Comparison of ENCODE assay signal across 1 cellular context in the genomic region with DNA sequence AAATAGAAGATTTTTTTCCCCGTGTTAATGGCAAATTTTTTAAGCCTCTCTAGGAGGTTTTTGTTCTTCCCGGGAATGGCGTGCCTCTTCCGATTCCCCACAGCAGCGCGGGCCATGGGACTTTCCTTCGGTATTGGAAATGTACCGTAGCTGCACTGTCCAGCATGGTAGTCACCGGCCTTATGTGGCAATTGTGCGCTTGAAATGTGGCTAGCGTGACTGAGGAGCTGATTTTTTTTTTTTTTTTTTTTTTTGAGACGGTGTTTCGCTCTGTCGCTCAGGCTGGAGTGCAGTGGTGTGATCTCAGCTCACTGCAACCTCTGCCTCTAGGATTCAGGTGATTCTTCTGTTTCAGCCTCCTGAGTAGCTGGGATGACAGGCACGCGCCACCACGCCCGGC.
TF ChIP-seq lines count a peak whose summit lies in the region.

No MANE protein-coding gene starts in this region.

TF ChIP-seq in GM23338, 12 proteins besides CTCF, POLR2A, EP300 and RAD21:
- TF ChIP-seq, protein P1, sequence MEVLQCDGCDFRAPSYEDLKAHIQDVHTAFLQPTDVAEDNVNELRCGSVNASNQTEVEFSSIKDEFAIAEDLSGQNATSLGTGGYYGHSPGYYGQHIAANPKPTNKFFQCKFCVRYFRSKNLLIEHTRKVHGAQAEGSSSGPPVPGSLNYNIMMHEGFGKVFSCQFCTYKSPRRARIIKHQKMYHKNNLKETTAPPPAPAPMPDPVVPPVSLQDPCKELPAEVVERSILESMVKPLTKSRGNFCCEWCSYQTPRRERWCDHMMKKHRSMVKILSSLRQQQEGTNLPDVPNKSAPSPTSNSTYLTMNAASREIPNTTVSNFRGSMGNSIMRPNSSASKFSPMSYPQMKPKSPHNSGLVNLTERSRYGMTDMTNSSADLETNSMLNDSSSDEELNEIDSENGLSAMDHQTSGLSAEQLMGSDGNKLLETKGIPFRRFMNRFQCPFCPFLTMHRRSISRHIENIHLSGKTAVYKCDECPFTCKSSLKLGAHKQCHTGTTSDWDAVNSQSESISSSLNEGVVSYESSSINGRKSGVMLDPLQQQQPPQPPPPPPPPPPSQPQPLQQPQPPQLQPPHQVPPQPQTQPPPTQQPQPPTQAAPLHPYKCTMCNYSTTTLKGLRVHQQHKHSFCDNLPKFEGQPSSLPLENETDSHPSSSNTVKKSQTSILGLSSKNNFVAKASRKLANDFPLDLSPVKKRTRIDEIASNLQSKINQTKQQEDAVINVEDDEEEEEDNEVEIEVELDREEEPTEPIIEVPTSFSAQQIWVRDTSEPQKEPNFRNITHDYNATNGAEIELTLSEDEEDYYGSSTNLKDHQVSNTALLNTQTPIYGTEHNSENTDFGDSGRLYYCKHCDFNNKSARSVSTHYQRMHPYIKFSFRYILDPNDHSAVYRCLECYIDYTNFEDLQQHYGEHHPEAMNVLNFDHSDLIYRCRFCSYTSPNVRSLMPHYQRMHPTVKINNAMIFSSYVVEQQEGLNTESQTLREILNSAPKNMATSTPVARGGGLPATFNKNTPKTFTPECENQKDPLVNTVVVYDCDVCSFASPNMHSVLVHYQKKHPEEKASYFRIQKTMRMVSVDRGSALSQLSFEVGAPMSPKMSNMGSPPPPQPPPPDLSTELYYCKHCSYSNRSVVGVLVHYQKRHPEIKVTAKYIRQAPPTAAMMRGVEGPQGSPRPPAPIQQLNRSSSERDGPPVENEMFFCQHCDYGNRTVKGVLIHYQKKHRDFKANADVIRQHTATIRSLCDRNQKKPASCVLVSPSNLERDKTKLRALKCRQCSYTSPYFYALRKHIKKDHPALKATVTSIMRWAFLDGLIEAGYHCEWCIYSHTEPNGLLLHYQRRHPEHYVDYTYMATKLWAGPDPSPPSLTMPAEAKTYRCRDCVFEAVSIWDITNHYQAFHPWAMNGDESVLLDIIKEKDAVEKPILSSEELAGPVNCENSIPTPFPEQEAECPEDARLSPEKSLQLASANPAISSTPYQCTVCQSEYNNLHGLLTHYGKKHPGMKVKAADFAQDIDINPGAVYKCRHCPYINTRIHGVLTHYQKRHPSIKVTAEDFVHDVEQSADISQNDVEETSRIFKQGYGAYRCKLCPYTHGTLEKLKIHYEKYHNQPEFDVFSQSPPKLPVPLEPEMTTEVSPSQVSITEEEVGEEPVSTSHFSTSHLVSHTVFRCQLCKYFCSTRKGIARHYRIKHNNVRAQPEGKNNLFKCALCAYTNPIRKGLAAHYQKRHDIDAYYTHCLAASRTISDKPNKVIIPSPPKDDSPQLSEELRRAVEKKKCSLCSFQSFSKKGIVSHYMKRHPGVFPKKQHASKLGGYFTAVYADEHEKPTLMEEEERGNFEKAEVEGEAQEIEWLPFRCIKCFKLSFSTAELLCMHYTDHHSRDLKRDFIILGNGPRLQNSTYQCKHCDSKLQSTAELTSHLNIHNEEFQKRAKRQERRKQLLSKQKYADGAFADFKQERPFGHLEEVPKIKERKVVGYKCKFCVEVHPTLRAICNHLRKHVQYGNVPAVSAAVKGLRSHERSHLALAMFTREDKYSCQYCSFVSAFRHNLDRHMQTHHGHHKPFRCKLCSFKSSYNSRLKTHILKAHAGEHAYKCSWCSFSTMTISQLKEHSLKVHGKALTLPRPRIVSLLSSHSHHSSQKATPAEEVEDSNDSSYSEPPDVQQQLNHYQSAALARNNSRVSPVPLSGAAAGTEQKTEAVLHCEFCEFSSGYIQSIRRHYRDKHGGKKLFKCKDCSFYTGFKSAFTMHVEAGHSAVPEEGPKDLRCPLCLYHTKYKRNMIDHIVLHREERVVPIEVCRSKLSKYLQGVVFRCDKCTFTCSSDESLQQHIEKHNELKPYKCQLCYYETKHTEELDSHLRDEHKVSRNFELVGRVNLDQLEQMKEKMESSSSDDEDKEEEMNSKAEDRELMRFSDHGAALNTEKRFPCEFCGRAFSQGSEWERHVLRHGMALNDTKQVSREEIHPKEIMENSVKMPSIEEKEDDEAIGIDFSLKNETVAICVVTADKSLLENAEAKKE (CRISPR knock-in tag; IDR thresholded peaks at IDR 0.05) = no peak
- TF ChIP-seq JUNB (IDR thresholded peaks at IDR 0.05; ENCODE audit: unreplicated experiment) (no peak), STAT1 (IDR thresholded peaks at IDR 0.05; ENCODE audit: unreplicated experiment) (no peak), ZNF114 (CRISPR knock-in tag; IDR thresholded peaks at IDR 0.05) (no peak), POLR2AphosphoS5 (IDR thresholded peaks at IDR 0.05; ENCODE audit: low read depth) (no peak), EZH2phosphoT487 (IDR thresholded peaks at IDR 0.05; ENCODE audit: unreplicated experiment) (no peak), EZH2 (IDR thresholded peaks at IDR 0.05; ENCODE audit: low read depth, unreplicated experiment) (no peak), CREB1 (CRISPR knock-in tag; IDR thresholded peaks at IDR 0.05; ENCODE audit: low read depth) (no peak), NANOG (IDR thresholded peaks at IDR 0.05; ENCODE audit: borderline replicate concordance) (no peak), ZNF331 (CRISPR knock-in tag; IDR thresholded peaks at IDR 0.05; ENCODE audit: low read depth) (no peak)
- TF ChIP-seq, protein P2, sequence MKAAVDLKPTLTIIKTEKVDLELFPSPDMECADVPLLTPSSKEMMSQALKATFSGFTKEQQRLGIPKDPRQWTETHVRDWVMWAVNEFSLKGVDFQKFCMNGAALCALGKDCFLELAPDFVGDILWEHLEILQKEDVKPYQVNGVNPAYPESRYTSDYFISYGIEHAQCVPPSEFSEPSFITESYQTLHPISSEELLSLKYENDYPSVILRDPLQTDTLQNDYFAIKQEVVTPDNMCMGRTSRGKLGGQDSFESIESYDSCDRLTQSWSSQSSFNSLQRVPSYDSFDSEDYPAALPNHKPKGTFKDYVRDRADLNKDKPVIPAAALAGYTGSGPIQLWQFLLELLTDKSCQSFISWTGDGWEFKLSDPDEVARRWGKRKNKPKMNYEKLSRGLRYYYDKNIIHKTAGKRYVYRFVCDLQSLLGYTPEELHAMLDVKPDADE (IDR thresholded peaks at IDR 0.05) = no peak
- TF ChIP-seq, protein P3, sequence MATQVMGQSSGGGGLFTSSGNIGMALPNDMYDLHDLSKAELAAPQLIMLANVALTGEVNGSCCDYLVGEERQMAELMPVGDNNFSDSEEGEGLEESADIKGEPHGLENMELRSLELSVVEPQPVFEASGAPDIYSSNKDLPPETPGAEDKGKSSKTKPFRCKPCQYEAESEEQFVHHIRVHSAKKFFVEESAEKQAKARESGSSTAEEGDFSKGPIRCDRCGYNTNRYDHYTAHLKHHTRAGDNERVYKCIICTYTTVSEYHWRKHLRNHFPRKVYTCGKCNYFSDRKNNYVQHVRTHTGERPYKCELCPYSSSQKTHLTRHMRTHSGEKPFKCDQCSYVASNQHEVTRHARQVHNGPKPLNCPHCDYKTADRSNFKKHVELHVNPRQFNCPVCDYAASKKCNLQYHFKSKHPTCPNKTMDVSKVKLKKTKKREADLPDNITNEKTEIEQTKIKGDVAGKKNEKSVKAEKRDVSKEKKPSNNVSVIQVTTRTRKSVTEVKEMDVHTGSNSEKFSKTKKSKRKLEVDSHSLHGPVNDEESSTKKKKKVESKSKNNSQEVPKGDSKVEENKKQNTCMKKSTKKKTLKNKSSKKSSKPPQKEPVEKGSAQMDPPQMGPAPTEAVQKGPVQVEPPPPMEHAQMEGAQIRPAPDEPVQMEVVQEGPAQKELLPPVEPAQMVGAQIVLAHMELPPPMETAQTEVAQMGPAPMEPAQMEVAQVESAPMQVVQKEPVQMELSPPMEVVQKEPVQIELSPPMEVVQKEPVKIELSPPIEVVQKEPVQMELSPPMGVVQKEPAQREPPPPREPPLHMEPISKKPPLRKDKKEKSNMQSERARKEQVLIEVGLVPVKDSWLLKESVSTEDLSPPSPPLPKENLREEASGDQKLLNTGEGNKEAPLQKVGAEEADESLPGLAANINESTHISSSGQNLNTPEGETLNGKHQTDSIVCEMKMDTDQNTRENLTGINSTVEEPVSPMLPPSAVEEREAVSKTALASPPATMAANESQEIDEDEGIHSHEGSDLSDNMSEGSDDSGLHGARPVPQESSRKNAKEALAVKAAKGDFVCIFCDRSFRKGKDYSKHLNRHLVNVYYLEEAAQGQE (IDR thresholded peaks at IDR 0.05; ENCODE audit: unreplicated experiment) = no peak
